In the genomic region with DNA sequence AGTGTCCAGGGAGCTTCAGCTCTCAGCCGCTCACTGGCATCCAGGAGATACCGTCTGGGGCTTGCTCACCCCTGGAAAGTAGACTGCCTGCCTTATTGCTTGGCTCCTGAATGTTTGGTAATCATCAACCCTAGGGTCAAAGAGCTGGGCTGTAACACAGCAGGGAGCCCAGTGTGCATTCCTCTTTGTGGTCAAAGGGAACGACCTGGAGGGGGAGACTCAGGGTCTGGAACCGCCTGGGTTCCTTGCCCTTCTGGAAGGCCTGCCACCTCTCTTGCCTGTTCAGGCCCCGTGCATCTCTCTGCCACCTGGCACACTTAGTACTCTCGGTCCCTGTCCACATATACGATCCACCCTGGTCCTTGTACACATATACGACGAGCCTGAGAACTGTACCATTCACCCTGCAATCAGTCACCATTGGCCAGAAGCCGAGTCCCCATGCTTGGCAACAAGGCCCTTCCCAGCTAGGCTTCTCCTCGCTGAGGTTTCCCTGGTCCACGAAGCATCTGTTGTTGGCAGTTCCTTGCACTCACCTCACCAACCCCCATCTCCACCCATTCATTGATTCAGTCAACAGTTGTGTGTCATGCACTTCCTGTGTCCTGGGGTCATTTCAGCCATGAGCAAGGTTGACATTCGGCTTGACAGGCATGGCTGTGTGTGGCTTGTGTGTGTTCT, we compare ENCODE assay signal across 1 cellular context.
TF ChIP-seq lines count a peak whose summit lies in the region.

Gene NAT8 (minus strand): TSS at position 85 of the 681 bp plus-strand sequence. CDS start 794 bp downstream, outside the sequence.

TF ChIP-seq in HepG2, 621 proteins besides CTCF, POLR2A, EP300 and RAD21 (continued from another document):
- TF ChIP-seq FOXA1 (IDR thresholded peaks at IDR 0.05) (no peak), FOXA1 (CRISPR knock-in tag; IDR thresholded peaks at IDR 0.05) (peak; percentile 82), ZNF577 (CRISPR knock-in tag; IDR thresholded peaks at IDR 0.05; ENCODE audit: borderline replicate concordance, low read depth) (no peak), ZNF558 (CRISPR knock-in tag; IDR thresholded peaks at IDR 0.05; ENCODE audit: borderline replicate concordance) (no peak), ZNF326 (CRISPR knock-in tag; IDR thresholded peaks at IDR 0.05; ENCODE audit: borderline replicate concordance) (no peak), PRMT3 (CRISPR knock-in tag; IDR thresholded peaks at IDR 0.05; ENCODE audit: borderline replicate concordance, low read depth) (no peak), AHDC1 (CRISPR knock-in tag; IDR thresholded peaks at IDR 0.05; ENCODE audit: borderline replicate concordance) (peak; percentile 71), FOXO1 (CRISPR knock-in tag; IDR thresholded peaks at IDR 0.05) (peak; percentile 86), BCL6 (CRISPR knock-in tag; IDR thresholded peaks at IDR 0.05) (peak; percentile 83), NCOA2 (CRISPR knock-in tag; IDR thresholded peaks at IDR 0.05) (peak; percentile 42; the same call in 1 of the 2 replicates), SP140L (CRISPR knock-in tag; IDR thresholded peaks at IDR 0.05; ENCODE audit: borderline replicate concordance) (no peak), ONECUT2 (CRISPR knock-in tag; IDR thresholded peaks at IDR 0.05) (peak; percentile 94)
- TF ChIP-seq, protein P1, sequence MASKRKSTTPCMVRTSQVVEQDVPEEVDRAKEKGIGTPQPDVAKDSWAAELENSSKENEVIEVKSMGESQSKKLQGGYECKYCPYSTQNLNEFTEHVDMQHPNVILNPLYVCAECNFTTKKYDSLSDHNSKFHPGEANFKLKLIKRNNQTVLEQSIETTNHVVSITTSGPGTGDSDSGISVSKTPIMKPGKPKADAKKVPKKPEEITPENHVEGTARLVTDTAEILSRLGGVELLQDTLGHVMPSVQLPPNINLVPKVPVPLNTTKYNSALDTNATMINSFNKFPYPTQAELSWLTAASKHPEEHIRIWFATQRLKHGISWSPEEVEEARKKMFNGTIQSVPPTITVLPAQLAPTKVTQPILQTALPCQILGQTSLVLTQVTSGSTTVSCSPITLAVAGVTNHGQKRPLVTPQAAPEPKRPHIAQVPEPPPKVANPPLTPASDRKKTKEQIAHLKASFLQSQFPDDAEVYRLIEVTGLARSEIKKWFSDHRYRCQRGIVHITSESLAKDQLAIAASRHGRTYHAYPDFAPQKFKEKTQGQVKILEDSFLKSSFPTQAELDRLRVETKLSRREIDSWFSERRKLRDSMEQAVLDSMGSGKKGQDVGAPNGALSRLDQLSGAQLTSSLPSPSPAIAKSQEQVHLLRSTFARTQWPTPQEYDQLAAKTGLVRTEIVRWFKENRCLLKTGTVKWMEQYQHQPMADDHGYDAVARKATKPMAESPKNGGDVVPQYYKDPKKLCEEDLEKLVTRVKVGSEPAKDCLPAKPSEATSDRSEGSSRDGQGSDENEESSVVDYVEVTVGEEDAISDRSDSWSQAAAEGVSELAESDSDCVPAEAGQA (IDR thresholded peaks at IDR 0.05; ENCODE audit: low read depth) = peak; percentile 14; the same call in 1 of the 2 replicates
- TF ChIP-seq, protein P1 (CRISPR knock-in tag; IDR thresholded peaks at IDR 0.05; ENCODE audit: borderline replicate concordance) = no peak
- TF ChIP-seq, protein P2, sequence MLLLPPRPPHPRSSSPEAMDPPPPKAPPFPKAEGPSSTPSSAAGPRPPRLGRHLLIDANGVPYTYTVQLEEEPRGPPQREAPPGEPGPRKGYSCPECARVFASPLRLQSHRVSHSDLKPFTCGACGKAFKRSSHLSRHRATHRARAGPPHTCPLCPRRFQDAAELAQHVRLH (CRISPR knock-in tag; IDR thresholded peaks at IDR 0.05; ENCODE audit: borderline replicate concordance, low read depth) = peak; percentile 79
